18 cellular contexts compared by ENCODE assay signal in the genomic region with DNA sequence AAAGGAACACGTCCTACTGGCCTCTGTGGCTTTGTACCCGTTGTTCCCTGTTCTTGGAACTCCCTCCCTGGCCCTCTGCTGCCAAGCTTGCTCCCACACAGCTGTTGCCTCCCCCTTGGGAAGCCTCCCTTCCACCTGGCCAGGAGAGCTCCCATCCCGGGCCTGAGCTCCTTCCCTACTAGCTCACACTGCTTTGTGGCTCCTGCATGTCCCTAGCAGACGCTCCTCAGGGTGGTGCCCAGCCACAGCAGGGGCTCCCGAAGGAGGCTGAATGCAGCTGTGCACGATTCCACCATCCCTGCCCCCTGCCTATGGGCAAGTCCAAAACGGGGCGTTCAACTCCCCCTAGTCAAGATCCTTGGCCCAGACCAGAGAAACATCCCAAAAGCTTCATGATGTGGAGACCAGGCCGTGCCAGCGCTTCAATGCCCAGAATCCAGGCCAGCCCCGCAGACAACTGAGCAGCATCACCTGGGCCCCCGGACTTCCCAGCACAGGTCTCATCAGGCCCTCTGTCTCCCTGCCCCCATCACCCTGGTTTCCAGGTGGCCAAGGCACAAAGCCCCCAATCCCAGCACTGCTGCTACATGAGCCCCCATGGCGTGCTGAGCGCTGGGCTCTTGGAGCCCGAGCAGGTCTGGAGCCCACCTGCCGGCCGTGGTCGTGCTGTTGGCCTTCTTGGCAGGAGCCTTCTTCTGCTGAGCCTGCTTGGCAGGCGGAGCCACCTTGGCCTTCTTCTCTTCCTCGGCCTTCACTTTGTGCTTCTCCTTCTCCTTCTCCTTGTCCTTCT. TPM values are rescaled to one million over a fixed set of nuclear protein-coding genes. Genes with fewer than 3 reads are reported as not detected.
DNase-seq lines count a peak whose midpoint lies in the region; ATAC-seq, FAIRE-seq and TF ChIP-seq lines count a peak whose summit lies in the region.
"Had no signal": no experiment of that assay in that cellular context is flagged by ENCODE, and none has a peak within 500 bp of the region (broad histone marks: within the 10 kb centered on the region; RNA-seq: fewer than 3 reads in every experiment).

No MANE protein-coding gene starts in this region.

- peak overlapping the region; percentile 6 for H3K4me3 Mint-ChIP-seq in Caco-2 (ENCODE audit: unreplicated experiment)
- H3K4me3 Mint-ChIP-seq in stimulated activated naive CD8-positive, alpha-beta T cell treated with anti-CD3 and anti-CD28 coated beads, Interleukin-15, amount 100 ng/mL, for 72 hours, result no peak overlapping the region

- DNase-seq in Caco-2, result no peak
- DNase-seq in RWPE1 (ENCODE audit: low spot score), result no peak
- peak in 2 of 3 donors; percentile 15 to 44 for DNase-seq in right lobe of liver
- peak in 4 of 6 donors; percentile 2 to 50 (median 34) for DNase-seq in pancreas
- DNase-seq in COR-L47 (lab: John Stamatoyannopoulos, UW), result no peak
- DNase-seq in dorsolateral prefrontal cortex, result no peak
- no peak for DNase-seq in thyroid gland
- DNase-seq in stimulated activated naive CD8-positive, alpha-beta T cell treated with anti-CD3 and anti-CD28 coated beads, Interleukin-15, amount 100 ng/mL, for 72 hours, result no peak
- DNase-seq: Calu3; DMS79; GM23248; MV-4-11; NCI-H1417; NCI-H1930; NCI-H2171; NCI-H446 treated with DMSO at 0.1 percent for 48 hours; NK-92 treated with Interleukin-12 subunit alpha and Interleukin-12 subunit beta, amount 100 ng/mL, for 24 hours had no signal

- H3K4me1 Mint-ChIP-seq in Caco-2 (ENCODE audit: low read depth, unreplicated experiment), result no peaks in the 10 kb centered on the region
- no peaks in the 10 kb centered on the region for H3K4me1 Mint-ChIP-seq in stimulated activated naive CD8-positive, alpha-beta T cell treated with anti-CD3 and anti-CD28 coated beads, Interleukin-15, amount 100 ng/mL, for 72 hours

- no peaks in the 10 kb centered on the region for H3K9me3 Mint-ChIP-seq in Caco-2 (ENCODE audit: unreplicated experiment)
- peaks cover 6 to 11% of the 10 kb centered on the region in 2 donors for H3K9me3 Mint-ChIP-seq in stimulated activated naive CD8-positive, alpha-beta T cell treated with anti-CD3 and anti-CD28 coated beads, Interleukin-15, amount 100 ng/mL, for 72 hours

- H3K27me3 Mint-ChIP-seq in Caco-2 (ENCODE audit: insufficient read depth, unreplicated experiment), result no peaks in the 10 kb centered on the region
- no peaks in the 10 kb centered on the region for H3K27me3 Mint-ChIP-seq in stimulated activated naive CD8-positive, alpha-beta T cell treated with anti-CD3 and anti-CD28 coated beads, Interleukin-15, amount 100 ng/mL, for 72 hours

- no peak for FAIRE-seq in pancreas (lab: Jason Lieb, UNC)

- H3K36me3 ChIP-seq in Caco-2 (ENCODE audit: control insufficient read depth, insufficient read depth, low read length), result peaks cover 4% of the 10 kb centered on the region; the same call in 1 of the 2 replicates
- peaks cover 0 to 49% (median 11%) of the 10 kb centered on the region in 4 donors for H3K36me3 ChIP-seq in right lobe of liver
- H3K36me3 ChIP-seq in pancreas, result peaks cover 0 to 42% (median 20%) of the 10 kb centered on the region in 3 donors
- H3K36me3 ChIP-seq in thyroid gland, result peaks cover 44 to 53% of the 10 kb centered on the region in 2 donors

- ATAC-seq in right lobe of liver (no peak), pancreas (no peak)
- ATAC-seq in stimulated activated naive CD8-positive, alpha-beta T cell treated with anti-CD3 and anti-CD28 coated beads, Interleukin-15, amount 100 ng/mL, for 72 hours, result no peak
- ATAC-seq: HCT116 had no signal

- intact Hi-C loops in Caco-2 (cut with micrococcal nuclease; ENCODE audit: unreplicated experiment), result no loop called here
- intact Hi-C loops in right lobe of liver (cut with DNase I), result no loop called here
- intact Hi-C loops in pancreas (cut with DNase I), result no loop called here
- intact Hi-C loops in dorsolateral prefrontal cortex (cut with DNase I), result no loop called here
- intact Hi-C loops in thyroid gland (cut with DNase I), result no loop called here

- POLR2A ChIA-PET in Caco-2 (lab: Charles Lee) (no interaction called here), RWPE1 (lab: Yijun Ruan, JAX; ENCODE audit: low non-redundant PET) (no interaction called here)

- H3K27ac Mint-ChIP-seq in Caco-2 (ENCODE audit: unreplicated experiment), result no peak overlapping the region
- H3K27ac Mint-ChIP-seq in stimulated activated naive CD8-positive, alpha-beta T cell treated with anti-CD3 and anti-CD28 coated beads, Interleukin-15, amount 100 ng/mL, for 72 hours, result peak overlapping the region in 1 of 2 donors; percentile 42

- H3K4me1 ChIP-seq in Caco-2, result no peaks in the 10 kb centered on the region
- H3K4me1 ChIP-seq in right lobe of liver, result peaks cover 0 to 14% (median 0%) of the 10 kb centered on the region in 4 donors
- no peaks in the 10 kb centered on the region for H3K4me1 ChIP-seq in pancreas
- H3K4me1 ChIP-seq in thyroid gland, result peaks cover 0 to 8% of the 10 kb centered on the region in 2 donors

- H3K4me3 ChIP-seq in Caco-2 (ENCODE audit: low read depth, low read length) (no peak overlapping the region), right lobe of liver (no peak overlapping the region), pancreas (no peak overlapping the region), dorsolateral prefrontal cortex (no peak overlapping the region), thyroid gland (replicated peaks in 1 of 3) (no peak overlapping the region)
- H3K4me3 ChIP-seq: GM23248 had no signal

- no TSS peak for BruUV-seq in Caco-2 (replicated peaks; lab: Mats Ljungman, UMichigan)

- H3K27ac ChIP-seq in RWPE1 (peak overlapping the region; percentile 13), right lobe of liver (no peak overlapping the region), pancreas (no peak overlapping the region), dorsolateral prefrontal cortex (peak overlapping the region in 3 of 59 donors; percentile 2 to 46 (median 22)), thyroid gland (no peak overlapping the region)
- H3K27ac ChIP-seq: GM23248 had no signal

- WGBS in right lobe of liver (ENCODE audit: insufficient coverage, low coverage, low lambda C conversion rate, missing lambda C conversion rate), result 100% methylated on average over 3 of the region's 20 CpGs
- WGBS in pancreas, 2 donors, result 90 to 95% methylated on average over 20 of the region's 20 CpGs
- 96 to 98% methylated on average over 20 of the region's 20 CpGs for WGBS in thyroid gland, 2 donors

- TF ChIP-seq POLR2A in right lobe of liver (IDR thresholded peaks at IDR 0.05) (no peak), thyroid gland (IDR thresholded peaks at IDR 0.05) (no peak)

- no peak for TF ChIP-seq CTCF in Caco-2 (IDR thresholded peaks at IDR 0.05; ENCODE audit: insufficient read depth in 1 of 2, low read depth in 1 of 2, low read length in 1 of 2, severe bottlenecking in 1 of 2, unreplicated experiment in 1 of 2)
- TF ChIP-seq CTCF in RWPE1 (conservative IDR thresholded peaks at IDR 0.05; ENCODE audit: low read depth), result no peak
- no peak for TF ChIP-seq CTCF in right lobe of liver (IDR thresholded peaks at IDR 0.05)
- no peak for TF ChIP-seq CTCF in pancreas (IDR thresholded peaks at IDR 0.05)
- TF ChIP-seq CTCF in dorsolateral prefrontal cortex (IDR thresholded peaks at IDR 0.05 in 54 of 56, conservative IDR thresholded peaks at IDR 0.05 in 2 of 56; ENCODE audit: low read depth in 1 of 56, partially characterized antibody in 56 of 56), result no peak
- no peak for TF ChIP-seq CTCF in thyroid gland (IDR thresholded peaks at IDR 0.05)

- H3K27me3 ChIP-seq in Caco-2 (replicated peaks; ENCODE audit: control insufficient read depth, insufficient read depth, low read length), result no peaks in the 10 kb centered on the region
- H3K27me3 ChIP-seq in right lobe of liver, result no peaks in the 10 kb centered on the region
- H3K27me3 ChIP-seq in pancreas, result no peaks in the 10 kb centered on the region
- no peaks in the 10 kb centered on the region for H3K27me3 ChIP-seq in dorsolateral prefrontal cortex
- H3K27me3 ChIP-seq in thyroid gland, result no peaks in the 10 kb centered on the region

- CTCF ChIA-PET in Caco-2 (lab: Charles Lee), result no interaction called here
- CTCF ChIA-PET in RWPE1 (lab: Yijun Ruan, JAX), result interaction anchor here (0.6 kb wide), 1 partner anchor 409 kb away, joined by 3 read pairs; no protein-coding TSS in a partner anchor

- H3K36me3 Mint-ChIP-seq in Caco-2 (ENCODE audit: insufficient read depth, unreplicated experiment), result peaks cover 52% of the 10 kb centered on the region

- H3K9me3 ChIP-seq in Caco-2, result no peaks in the 10 kb centered on the region
- H3K9me3 ChIP-seq in right lobe of liver, result no peaks in the 10 kb centered on the region
- H3K9me3 ChIP-seq in pancreas, result no peaks in the 10 kb centered on the region
- no peaks in the 10 kb centered on the region for H3K9me3 ChIP-seq in thyroid gland

RNA-seq across cellular contexts. Expression of a gene that starts 14.3 kb away (rescaled TPM):
- 9.1 and 9.4 TPM in 2 replicates for total RNA-seq in Caco-2 (2022)
- total RNA-seq in right lobe of liver, result 1 to 10 TPM; 3.2 to 8.1 (median 5.9) TPM
- total RNA-seq in pancreas, result 10 to 100 TPM in 1 of 6 donors, 1 to 10 TPM in 5; 6.0 to 12.5 (median 7.3) TPM
- 1 to 10 TPM; 4.8 to 9.8 TPM for polyA plus RNA-seq in pancreas
- 10 to 100 TPM; 22.2 to 73.3 (median 53.2) TPM for total RNA-seq in dorsolateral prefrontal cortex
- total RNA-seq in thyroid gland, result 10 to 100 TPM; 26.4 to 29.3 (median 27.2) TPM

RNA-seq across cellular contexts. Expression of a gene that starts 28.2 kb away (rescaled TPM):
- total RNA-seq in Caco-2 (2022), result 57.5 and 58.3 TPM in 2 replicates
- 10 to 100 TPM; 10.7 to 25.4 (median 21.1) TPM for total RNA-seq in right lobe of liver
- total RNA-seq in pancreas, result 10 to 100 TPM; 14.4 to 36.3 (median 17.2) TPM
- polyA plus RNA-seq in pancreas, result 1 to 10 TPM; 8.8 to 9.0 TPM
- 10 to 100 TPM; 28.4 to 69.2 (median 48.5) TPM for total RNA-seq in dorsolateral prefrontal cortex
- 10 to 100 TPM; 21.6 to 42.7 (median 28.7) TPM for total RNA-seq in thyroid gland

RNA-seq across cellular contexts. Expression of a gene that starts 47.5 kb away (rescaled TPM):
- total RNA-seq in Caco-2 (2022) (51.8 and 55.3 TPM in 2 replicates), right lobe of liver (10 to 100 TPM; 30.1 to 44.3 (median 34.9) TPM), pancreas (10 to 100 TPM; 25.7 to 41.0 (median 34.4) TPM), dorsolateral prefrontal cortex (10 to 100 TPM in 119 of 120 experiments, 1 to 10 TPM in 1; 8.9 to 27.9 (median 16.7) TPM), thyroid gland (10 to 100 TPM; 15.0 to 25.7 (median 20.5) TPM)
- polyA plus RNA-seq in pancreas, result 10 to 100 TPM; 20.5 to 35.1 TPM

Comparison
In these comparisons a context has a peak if more than half of its experiments do, and no peak if none do; other contexts are left out.
1. DNase-seq: peak in right lobe of liver (2 of 3) and pancreas (4 of 6); none in Caco-2 (0 of 2), RWPE1 (single experiment), COR-L47 (single experiment), dorsolateral prefrontal cortex (0 of 10), thyroid gland (0 of 2) and stimulated activated naive CD8-positive, alpha-beta T cell treated with anti-CD3 and anti-CD28 coated beads, Interleukin-15, amount 100 ng/mL, for 72 hours (0 of 2).